1 cellular context compared by ENCODE assay signal in the genomic region with DNA sequence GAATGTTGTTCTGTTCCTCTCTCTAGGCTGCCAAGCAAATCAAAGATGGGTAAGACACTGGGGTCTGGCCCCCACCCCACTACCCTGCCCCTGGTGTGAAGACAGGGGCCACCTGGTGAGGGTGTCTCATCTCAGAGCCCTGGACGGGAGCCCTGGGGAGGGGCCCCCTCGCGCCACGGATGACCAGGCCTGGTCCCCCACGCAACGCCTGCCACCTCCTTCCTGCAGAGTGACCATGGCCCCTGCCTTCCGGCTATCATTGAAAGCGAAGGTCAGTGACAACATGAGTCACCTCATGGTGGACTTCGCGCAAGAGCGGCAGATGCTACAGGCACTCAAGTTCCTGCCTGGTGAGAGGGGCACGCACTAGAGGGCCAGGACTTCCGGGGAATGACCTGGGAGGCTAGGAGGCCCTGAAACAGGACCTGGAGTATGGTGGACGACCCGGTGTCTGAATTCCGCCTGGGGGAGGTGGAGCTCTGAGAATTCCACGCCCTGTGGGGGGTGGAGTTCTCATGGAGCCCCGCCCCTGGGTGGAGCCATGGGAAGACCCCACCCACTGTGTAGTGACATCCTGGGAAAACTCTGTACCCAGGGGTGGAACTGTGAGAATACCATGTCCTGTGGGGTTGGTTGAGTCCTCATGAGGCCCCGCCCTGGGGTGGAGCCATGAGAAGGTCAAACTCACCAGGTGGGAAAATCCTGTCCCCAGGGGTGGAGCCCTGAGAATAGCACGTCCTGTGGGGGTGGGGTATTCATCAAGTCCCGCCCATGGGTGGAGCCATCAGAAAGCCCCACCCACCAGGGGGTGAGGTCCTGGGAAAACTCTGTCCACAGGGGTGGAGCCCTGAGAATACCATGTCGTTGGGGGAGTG.
TF ChIP-seq lines count a peak whose summit lies in the region.

No MANE protein-coding gene starts in this region.

TF ChIP-seq in HepG2, 621 proteins besides CTCF, POLR2A, EP300 and RAD21 (continued from another document and continues in another):
- TF ChIP-seq, protein P1, sequence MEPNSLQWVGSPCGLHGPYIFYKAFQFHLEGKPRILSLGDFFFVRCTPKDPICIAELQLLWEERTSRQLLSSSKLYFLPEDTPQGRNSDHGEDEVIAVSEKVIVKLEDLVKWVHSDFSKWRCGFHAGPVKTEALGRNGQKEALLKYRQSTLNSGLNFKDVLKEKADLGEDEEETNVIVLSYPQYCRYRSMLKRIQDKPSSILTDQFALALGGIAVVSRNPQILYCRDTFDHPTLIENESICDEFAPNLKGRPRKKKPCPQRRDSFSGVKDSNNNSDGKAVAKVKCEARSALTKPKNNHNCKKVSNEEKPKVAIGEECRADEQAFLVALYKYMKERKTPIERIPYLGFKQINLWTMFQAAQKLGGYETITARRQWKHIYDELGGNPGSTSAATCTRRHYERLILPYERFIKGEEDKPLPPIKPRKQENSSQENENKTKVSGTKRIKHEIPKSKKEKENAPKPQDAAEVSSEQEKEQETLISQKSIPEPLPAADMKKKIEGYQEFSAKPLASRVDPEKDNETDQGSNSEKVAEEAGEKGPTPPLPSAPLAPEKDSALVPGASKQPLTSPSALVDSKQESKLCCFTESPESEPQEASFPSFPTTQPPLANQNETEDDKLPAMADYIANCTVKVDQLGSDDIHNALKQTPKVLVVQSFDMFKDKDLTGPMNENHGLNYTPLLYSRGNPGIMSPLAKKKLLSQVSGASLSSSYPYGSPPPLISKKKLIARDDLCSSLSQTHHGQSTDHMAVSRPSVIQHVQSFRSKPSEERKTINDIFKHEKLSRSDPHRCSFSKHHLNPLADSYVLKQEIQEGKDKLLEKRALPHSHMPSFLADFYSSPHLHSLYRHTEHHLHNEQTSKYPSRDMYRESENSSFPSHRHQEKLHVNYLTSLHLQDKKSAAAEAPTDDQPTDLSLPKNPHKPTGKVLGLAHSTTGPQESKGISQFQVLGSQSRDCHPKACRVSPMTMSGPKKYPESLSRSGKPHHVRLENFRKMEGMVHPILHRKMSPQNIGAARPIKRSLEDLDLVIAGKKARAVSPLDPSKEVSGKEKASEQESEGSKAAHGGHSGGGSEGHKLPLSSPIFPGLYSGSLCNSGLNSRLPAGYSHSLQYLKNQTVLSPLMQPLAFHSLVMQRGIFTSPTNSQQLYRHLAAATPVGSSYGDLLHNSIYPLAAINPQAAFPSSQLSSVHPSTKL (CRISPR knock-in tag; IDR thresholded peaks at IDR 0.05), result peak; percentile 85
- TF ChIP-seq KDM3A (CRISPR knock-in tag; IDR thresholded peaks at IDR 0.05; ENCODE audit: low read depth), result peak; percentile 81; the same call in 1 of the 2 replicates
- TF ChIP-seq HINFP (CRISPR knock-in tag; IDR thresholded peaks at IDR 0.05; ENCODE audit: low read depth), result peak; percentile 66; the same call in 1 of the 2 replicates
- TF ChIP-seq, protein P2, sequence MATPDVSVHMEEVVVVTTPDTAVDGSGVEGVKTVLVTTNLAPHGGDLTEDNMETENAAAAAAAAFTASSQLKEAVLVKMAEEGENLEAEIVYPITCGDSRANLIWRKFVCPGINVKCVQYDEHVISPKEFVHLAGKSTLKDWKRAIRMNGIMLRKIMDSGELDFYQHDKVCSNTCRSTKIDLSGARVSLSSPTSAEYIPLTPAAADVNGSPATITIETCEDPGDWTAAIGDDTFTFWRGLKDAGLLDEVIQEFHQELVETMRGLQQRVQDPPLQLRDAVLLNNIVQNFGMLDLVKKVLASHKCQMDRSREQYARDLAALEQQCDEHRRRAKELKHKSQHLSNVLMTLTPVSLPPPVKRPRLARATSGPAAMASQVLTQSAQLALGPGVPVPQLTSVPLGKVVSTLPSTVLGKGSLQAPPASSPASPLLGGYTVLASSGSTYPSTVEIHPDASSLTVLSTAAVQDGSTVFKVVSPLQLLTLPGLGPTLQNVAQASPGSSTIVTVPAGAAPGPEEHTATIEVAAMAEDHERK (CRISPR knock-in tag; IDR thresholded peaks at IDR 0.05; ENCODE audit: low read depth), result no peak
- TF ChIP-seq FOXP4 (CRISPR knock-in tag; IDR thresholded peaks at IDR 0.05), result peak; percentile 80; the same call in 1 of the 2 replicates
- TF ChIP-seq NFATC3 (CRISPR knock-in tag; IDR thresholded peaks at IDR 0.05), result peak; percentile 38; the same call in 1 of the 2 replicates
- peak; percentile 46; the same call in 1 of the 2 replicates for TF ChIP-seq NR2F2 (IDR thresholded peaks at IDR 0.05; ENCODE audit: borderline replicate concordance, low read depth)
- no peak for TF ChIP-seq TRIM22 (IDR thresholded peaks at IDR 0.05)
- TF ChIP-seq ZNF564 (CRISPR knock-in tag; IDR thresholded peaks at IDR 0.05), result peak; percentile 57; the same call in 1 of the 2 replicates
- TF ChIP-seq, protein P3, sequence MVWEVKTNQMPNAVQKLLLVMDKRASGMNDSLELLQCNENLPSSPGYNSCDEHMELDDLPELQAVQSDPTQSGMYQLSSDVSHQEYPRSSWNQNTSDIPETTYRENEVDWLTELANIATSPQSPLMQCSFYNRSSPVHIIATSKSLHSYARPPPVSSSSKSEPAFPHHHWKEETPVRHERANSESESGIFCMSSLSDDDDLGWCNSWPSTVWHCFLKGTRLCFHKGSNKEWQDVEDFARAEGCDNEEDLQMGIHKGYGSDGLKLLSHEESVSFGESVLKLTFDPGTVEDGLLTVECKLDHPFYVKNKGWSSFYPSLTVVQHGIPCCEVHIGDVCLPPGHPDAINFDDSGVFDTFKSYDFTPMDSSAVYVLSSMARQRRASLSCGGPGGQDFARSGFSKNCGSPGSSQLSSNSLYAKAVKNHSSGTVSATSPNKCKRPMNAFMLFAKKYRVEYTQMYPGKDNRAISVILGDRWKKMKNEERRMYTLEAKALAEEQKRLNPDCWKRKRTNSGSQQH (CRISPR knock-in tag; IDR thresholded peaks at IDR 0.05; ENCODE audit: low read depth), result peak; percentile 87; the same call in 1 of the 2 replicates
- peak; percentile 76; the same call in 1 of the 2 replicates for TF ChIP-seq ZNF225 (CRISPR knock-in tag; IDR thresholded peaks at IDR 0.05)
- TF ChIP-seq ZNF205 (CRISPR knock-in tag; IDR thresholded peaks at IDR 0.05), result peak; percentile 52; the same call in 1 of the 2 replicates
- peak; percentile 84 for TF ChIP-seq TARDBP (CRISPR knock-in tag; IDR thresholded peaks at IDR 0.05)
- peak; percentile 92 for TF ChIP-seq ZNF335 (CRISPR knock-in tag; IDR thresholded peaks at IDR 0.05)
- peak; percentile 89; the same call in 1 of the 2 replicates for TF ChIP-seq ZNF614 (CRISPR knock-in tag; IDR thresholded peaks at IDR 0.05; ENCODE audit: borderline replicate concordance)
- peak; percentile 99 for TF ChIP-seq ERF (CRISPR knock-in tag; IDR thresholded peaks at IDR 0.05)
- TF ChIP-seq ZBTB33 (CRISPR knock-in tag; IDR thresholded peaks at IDR 0.05), result peak; percentile 77
- peak; percentile 66 for TF ChIP-seq ISL2 (CRISPR knock-in tag; IDR thresholded peaks at IDR 0.05)
- TF ChIP-seq RFX3 (CRISPR knock-in tag; IDR thresholded peaks at IDR 0.05), result peak; percentile 27; the same call in 1 of the 2 replicates
- TF ChIP-seq ASH2L (IDR thresholded peaks at IDR 0.05; ENCODE audit: insufficient read length, low read depth, low read length), result peak; percentile 40
- TF ChIP-seq, protein P4, sequence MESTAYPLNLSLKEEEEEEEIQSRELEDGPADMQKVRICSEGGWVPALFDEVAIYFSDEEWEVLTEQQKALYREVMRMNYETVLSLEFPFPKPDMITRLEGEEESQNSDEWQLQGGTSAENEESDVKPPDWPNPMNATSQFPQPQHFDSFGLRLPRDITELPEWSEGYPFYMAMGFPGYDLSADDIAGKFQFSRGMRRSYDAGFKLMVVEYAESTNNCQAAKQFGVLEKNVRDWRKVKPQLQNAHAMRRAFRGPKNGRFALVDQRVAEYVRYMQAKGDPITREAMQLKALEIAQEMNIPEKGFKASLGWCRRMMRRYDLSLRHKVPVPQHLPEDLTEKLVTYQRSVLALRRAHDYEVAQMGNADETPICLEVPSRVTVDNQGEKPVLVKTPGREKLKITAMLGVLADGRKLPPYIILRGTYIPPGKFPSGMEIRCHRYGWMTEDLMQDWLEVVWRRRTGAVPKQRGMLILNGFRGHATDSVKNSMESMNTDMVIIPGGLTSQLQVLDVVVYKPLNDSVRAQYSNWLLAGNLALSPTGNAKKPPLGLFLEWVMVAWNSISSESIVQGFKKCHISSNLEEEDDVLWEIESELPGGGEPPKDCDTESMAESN (CRISPR knock-in tag; conservative IDR thresholded peaks at IDR 0.05), result no peak; the same call in 1 of the 2 replicates
- peak; percentile 99 for TF ChIP-seq ESRRA (CRISPR knock-in tag; IDR thresholded peaks at IDR 0.05; ENCODE audit: low read depth)
- TF ChIP-seq KMT2A (CRISPR knock-in tag; IDR thresholded peaks at IDR 0.05), result no peak
- peak; percentile 71; the same call in 1 of the 2 replicates for TF ChIP-seq TFAP4 (IDR thresholded peaks at IDR 0.05; ENCODE audit: borderline replicate concordance, low read depth)
- TF ChIP-seq, protein P5, sequence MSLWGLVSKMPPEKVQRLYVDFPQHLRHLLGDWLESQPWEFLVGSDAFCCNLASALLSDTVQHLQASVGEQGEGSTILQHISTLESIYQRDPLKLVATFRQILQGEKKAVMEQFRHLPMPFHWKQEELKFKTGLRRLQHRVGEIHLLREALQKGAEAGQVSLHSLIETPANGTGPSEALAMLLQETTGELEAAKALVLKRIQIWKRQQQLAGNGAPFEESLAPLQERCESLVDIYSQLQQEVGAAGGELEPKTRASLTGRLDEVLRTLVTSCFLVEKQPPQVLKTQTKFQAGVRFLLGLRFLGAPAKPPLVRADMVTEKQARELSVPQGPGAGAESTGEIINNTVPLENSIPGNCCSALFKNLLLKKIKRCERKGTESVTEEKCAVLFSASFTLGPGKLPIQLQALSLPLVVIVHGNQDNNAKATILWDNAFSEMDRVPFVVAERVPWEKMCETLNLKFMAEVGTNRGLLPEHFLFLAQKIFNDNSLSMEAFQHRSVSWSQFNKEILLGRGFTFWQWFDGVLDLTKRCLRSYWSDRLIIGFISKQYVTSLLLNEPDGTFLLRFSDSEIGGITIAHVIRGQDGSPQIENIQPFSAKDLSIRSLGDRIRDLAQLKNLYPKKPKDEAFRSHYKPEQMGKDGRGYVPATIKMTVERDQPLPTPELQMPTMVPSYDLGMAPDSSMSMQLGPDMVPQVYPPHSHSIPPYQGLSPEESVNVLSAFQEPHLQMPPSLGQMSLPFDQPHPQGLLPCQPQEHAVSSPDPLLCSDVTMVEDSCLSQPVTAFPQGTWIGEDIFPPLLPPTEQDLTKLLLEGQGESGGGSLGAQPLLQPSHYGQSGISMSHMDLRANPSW (CRISPR knock-in tag; IDR thresholded peaks at IDR 0.05; ENCODE audit: borderline replicate concordance), result peak; percentile 84; the same call in 1 of the 2 replicates
- TF ChIP-seq ZSCAN9 (CRISPR knock-in tag; IDR thresholded peaks at IDR 0.05; ENCODE audit: borderline replicate concordance), result peak; percentile 98
